8 cellular contexts compared by ENCODE assay signal in the genomic region with DNA sequence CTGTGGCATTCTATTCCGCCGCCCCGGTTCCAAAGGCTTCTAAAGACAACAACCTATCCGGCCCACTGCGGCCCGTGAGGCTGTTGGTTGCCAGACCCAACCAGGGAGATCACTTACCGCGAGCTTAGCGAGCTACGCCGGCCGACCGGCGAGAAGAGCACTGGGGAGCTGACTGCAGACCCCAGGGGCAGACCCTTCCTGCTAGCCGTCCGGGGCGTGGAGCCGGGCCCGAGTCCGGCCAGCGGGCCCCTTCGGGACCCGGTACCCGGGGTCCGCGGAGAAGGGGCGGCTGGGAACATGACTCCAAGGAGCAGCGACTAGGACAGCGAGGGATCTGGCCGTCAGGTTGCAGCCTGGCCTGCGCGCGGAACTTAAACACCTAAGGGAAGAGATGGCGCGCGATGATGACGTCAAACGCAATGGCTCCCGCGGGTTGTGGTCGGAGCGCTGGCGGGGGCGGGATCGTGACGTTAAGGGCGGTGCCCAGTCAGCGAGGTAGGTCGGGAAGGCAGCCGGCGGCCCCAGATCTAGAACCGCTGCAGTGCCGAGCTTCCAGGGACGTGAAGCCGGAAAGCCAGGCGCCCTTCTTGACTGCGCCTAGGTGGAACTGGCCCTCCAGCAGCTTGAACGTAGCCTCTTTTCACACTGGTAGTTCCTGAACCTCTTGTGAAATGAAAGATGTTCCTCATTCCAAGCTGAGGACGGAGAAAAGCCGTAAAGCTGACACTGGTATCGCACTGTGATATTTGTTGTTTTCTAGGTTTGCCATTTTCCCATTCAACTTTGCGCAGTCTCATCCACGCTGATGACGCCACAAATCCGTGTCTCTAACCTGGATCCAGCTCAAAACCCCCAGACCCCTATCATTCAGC. TPM values are rescaled to one million over a fixed set of nuclear protein-coding genes. Genes with fewer than 3 reads are reported as not detected.
DNase-seq lines count a peak whose midpoint lies in the region; ATAC-seq and TF ChIP-seq lines count a peak whose summit lies in the region.

A gene (minus strand): TSS at position 391 of the 872 bp plus-strand sequence. CDS start 92 bp downstream, at position 299.

- peak; percentile 98 for DNase-seq in DMS153 treated with DMSO at 0.1 percent for 48 hours (lab: John Stamatoyannopoulos, UW; ENCODE audit: unreplicated experiment)
- DNase-seq in KBM-7, result peak; percentile 99
- DNase-seq in activated T-cell treated with anti-CD3 and anti-CD28 coated beads, Interleukin-2, amount 50 U/mL, for 24 hours, result peak; percentile 99
- peak; percentile 99 to 100 for DNase-seq in erythroblast (lab: John Stamatoyannopoulos, UW)
- peak; percentile 99 for DNase-seq in stimulated activated CD8-positive, alpha-beta memory T cell treated with anti-CD3 and anti-CD28 coated beads, Interleukin-7, amount 100 ng/mL, for 1 hour (ENCODE audit: low read depth in 2 of 2)

- peaks cover 12% of the 10 kb centered on the region for H3K4me1 ChIP-seq in mucosa of stomach (ENCODE audit: control insufficient read depth, insufficient read depth, low read length)

- no peaks in the 10 kb centered on the region for H3K27me3 ChIP-seq in mucosa of stomach (ENCODE audit: control insufficient read depth, insufficient read depth, low read length)

- H3K36me3 ChIP-seq in mucosa of stomach (ENCODE audit: control insufficient read depth, insufficient read depth, low read length), result no peaks in the 10 kb centered on the region

- peak within 1 kb of the TSS; percentile 91 for H3K4me3 Mint-ChIP-seq in activated T-cell treated with anti-CD3 and anti-CD28 coated beads, Interleukin-2, amount 50 U/mL, for 24 hours

- H3K9me3 Mint-ChIP-seq in activated T-cell treated with anti-CD3 and anti-CD28 coated beads, Interleukin-2, amount 50 U/mL, for 24 hours, result no peaks in the 10 kb centered on the region

- peaks cover 39% of the 10 kb centered on the region for H3K4me1 Mint-ChIP-seq in activated T-cell treated with anti-CD3 and anti-CD28 coated beads, Interleukin-2, amount 50 U/mL, for 24 hours (ENCODE audit: low read depth)

- no peaks in the 10 kb centered on the region for H3K9me3 ChIP-seq in mucosa of stomach (ENCODE audit: control insufficient read depth, low read length)

- ATAC-seq in GM21717 (IDR thresholded peaks at IDR 0.05; ENCODE audit: unreplicated experiment), result peak; percentile 93

- peak within 1 kb of the TSS; percentile 95 for H3K27ac Mint-ChIP-seq in activated T-cell treated with anti-CD3 and anti-CD28 coated beads, Interleukin-2, amount 50 U/mL, for 24 hours

- in situ Hi-C loops in KBM-7 (cut with MboI; ENCODE audit: low pct_unique_long_range_greater_than_20kb, low sequenced_read_pairs), result no loop called here

- peak within 1 kb of the TSS; percentile 83 for H3K9ac ChIP-seq in mucosa of stomach (ENCODE audit: low read length)

- H3K27me3 Mint-ChIP-seq in activated T-cell treated with anti-CD3 and anti-CD28 coated beads, Interleukin-2, amount 50 U/mL, for 24 hours, result no peaks in the 10 kb centered on the region

- peak; percentile 99 for TF ChIP-seq POLR2A in erythroblast (IDR thresholded peaks at IDR 0.05; ENCODE audit: low read length)

- peaks cover 27% of the 10 kb centered on the region for H3K36me3 Mint-ChIP-seq in activated T-cell treated with anti-CD3 and anti-CD28 coated beads, Interleukin-2, amount 50 U/mL, for 24 hours (ENCODE audit: low read depth)

- peak within 1 kb of the TSS; percentile 77 for H3K4me3 ChIP-seq in mucosa of stomach (ENCODE audit: low read length)

TF ChIP-seq in PFSK-1, 5 proteins besides CTCF, POLR2A, EP300 and RAD21:
- TF ChIP-seq TAF1 (IDR thresholded peaks at IDR 0.05; ENCODE audit: borderline replicate concordance, insufficient read depth, low read length), result peak; percentile 97
- TF ChIP-seq SIN3A (IDR thresholded peaks at IDR 0.05; ENCODE audit: borderline replicate concordance, insufficient read depth, low read length), result peak; percentile 63; the same call in 1 of the 2 replicates
- peak; percentile 89 for TF ChIP-seq FOXP2 (optimal IDR thresholded peaks at IDR 0.05; ENCODE audit: borderline replicate concordance, extremely low read depth, extremely low read length, insufficient read depth)
- peak; percentile 99 for TF ChIP-seq POLR2AphosphoS5 (IDR thresholded peaks at IDR 0.05; ENCODE audit: low read depth, low read length)
- TF ChIP-seq, protein P1, sequence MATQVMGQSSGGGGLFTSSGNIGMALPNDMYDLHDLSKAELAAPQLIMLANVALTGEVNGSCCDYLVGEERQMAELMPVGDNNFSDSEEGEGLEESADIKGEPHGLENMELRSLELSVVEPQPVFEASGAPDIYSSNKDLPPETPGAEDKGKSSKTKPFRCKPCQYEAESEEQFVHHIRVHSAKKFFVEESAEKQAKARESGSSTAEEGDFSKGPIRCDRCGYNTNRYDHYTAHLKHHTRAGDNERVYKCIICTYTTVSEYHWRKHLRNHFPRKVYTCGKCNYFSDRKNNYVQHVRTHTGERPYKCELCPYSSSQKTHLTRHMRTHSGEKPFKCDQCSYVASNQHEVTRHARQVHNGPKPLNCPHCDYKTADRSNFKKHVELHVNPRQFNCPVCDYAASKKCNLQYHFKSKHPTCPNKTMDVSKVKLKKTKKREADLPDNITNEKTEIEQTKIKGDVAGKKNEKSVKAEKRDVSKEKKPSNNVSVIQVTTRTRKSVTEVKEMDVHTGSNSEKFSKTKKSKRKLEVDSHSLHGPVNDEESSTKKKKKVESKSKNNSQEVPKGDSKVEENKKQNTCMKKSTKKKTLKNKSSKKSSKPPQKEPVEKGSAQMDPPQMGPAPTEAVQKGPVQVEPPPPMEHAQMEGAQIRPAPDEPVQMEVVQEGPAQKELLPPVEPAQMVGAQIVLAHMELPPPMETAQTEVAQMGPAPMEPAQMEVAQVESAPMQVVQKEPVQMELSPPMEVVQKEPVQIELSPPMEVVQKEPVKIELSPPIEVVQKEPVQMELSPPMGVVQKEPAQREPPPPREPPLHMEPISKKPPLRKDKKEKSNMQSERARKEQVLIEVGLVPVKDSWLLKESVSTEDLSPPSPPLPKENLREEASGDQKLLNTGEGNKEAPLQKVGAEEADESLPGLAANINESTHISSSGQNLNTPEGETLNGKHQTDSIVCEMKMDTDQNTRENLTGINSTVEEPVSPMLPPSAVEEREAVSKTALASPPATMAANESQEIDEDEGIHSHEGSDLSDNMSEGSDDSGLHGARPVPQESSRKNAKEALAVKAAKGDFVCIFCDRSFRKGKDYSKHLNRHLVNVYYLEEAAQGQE (IDR thresholded peaks at IDR 0.05; ENCODE audit: insufficient read depth in 1 of 2, low read depth in 2 of 2, low read length in 2 of 2), result 0 out of 4 replicates have a peak, but pooled peaks have one; percentile 9 to 14

RNA-seq across cellular contexts. Expression of the gene that starts here (rescaled TPM):
- polyA plus RNA-seq in PFSK-1 (2012; ENCODE audit: insufficient read length, low read depth), result 17.9 TPM

Comparison
In these comparisons a context has a peak if more than half of its experiments do, and no peak if none do; other contexts are left out.
1. Peak in every context shown above with its lines: DNase-seq, ATAC-seq and H3K4me3 ChIP-seq.